ENCODE assay signal across 8 cellular contexts in the genomic region with DNA sequence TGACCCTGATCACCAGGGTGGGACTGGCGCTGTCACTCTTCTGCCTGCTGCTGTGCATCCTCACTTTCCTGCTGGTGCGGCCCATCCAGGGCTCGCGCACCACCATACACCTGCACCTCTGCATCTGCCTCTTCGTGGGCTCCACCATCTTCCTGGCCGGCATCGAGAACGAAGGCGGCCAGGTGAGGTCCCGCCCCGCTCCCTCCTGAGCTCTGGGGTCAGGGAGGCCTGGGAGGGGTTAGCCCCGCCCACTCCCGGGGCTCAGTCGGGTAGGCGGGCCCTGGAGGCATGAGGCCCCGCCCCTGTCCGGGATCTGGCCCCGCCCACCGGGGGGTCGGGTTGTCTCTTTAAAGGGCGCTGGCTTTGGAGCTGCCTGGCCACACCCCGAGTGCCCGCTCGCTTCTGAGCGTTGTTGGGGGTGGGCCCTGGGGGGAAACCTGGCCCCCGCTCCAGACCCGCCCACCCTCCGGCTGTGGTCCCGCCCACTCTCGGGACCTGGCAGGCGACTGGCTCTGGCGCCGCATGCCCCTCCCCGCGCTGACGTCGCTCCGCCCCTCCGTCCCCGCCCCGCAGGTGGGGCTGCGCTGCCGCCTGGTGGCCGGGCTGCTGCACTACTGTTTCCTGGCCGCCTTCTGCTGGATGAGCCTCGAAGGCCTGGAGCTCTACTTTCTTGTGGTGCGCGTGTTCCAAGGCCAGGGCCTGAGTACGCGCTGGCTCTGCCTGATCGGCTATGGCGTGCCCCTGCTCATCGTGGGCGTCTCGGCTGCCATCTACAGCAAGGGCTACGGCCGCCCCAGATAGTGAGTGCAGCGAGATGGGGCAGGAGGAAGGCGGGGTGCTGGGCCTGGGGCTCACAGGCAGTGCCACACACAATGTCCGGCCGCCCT. TPM values are rescaled to one million over a fixed set of nuclear protein-coding genes. Genes with fewer than 3 reads are reported as not detected.
DNase-seq lines count a peak whose midpoint lies in the region; ATAC-seq lines count a peak whose summit lies in the region.

No MANE protein-coding gene starts in this region.

- peaks cover 31% of the 10 kb centered on the region for H3K4me1 Mint-ChIP-seq in activated CD4-positive, alpha-beta T cell treated with anti-CD3 and anti-CD28 coated beads, Interleukin-2, amount 10 ng/mL, durations not matched to agents 7 days and 5 days

- no peaks in the 10 kb centered on the region for H3K27me3 Mint-ChIP-seq in activated CD4-positive, alpha-beta T cell treated with anti-CD3 and anti-CD28 coated beads, Interleukin-2, amount 10 ng/mL, durations not matched to agents 7 days and 5 days

- CTCF ChIA-PET in activated CD4-positive, alpha-beta T cell treated with anti-CD3 and anti-CD28 coated beads, Interleukin-2, amount 10 ng/mL, durations not matched to agents 7 days and 5 days (lab: Charles Lee): interaction anchor here (0.7 to 4.2 kb wide), 20 partner anchors 9 to 269 kb away, joined by 3 to 27 read pairs (median 6); a partner anchor contains a TSS

- H3K9me3 Mint-ChIP-seq in activated CD4-positive, alpha-beta T cell treated with anti-CD3 and anti-CD28 coated beads, Interleukin-2, amount 10 ng/mL, durations not matched to agents 7 days and 5 days: no peaks in the 10 kb centered on the region

- H3K36me3 Mint-ChIP-seq in activated CD4-positive, alpha-beta T cell treated with anti-CD3 and anti-CD28 coated beads, Interleukin-2, amount 10 ng/mL, durations not matched to agents 7 days and 5 days (ENCODE audit: low read depth): peaks cover 76% of the 10 kb centered on the region

- peak; percentile 48 for ATAC-seq in HG03095 (IDR thresholded peaks at IDR 0.05; ENCODE audit: unreplicated experiment)
- ATAC-seq in left lobe of liver: peak; percentile 92

- POLR2A ChIA-PET in activated CD4-positive, alpha-beta T cell treated with anti-CD3 and anti-CD28 coated beads, Interleukin-2, amount 10 ng/mL, durations not matched to agents 7 days and 5 days (lab: Charles Lee): interaction anchor here (0.6 to 1.5 kb wide), 4 partner anchors 22 to 95 kb away, joined by 3 to 4 read pairs (median 3); no protein-coding TSS in a partner anchor

- DNase-seq in NCI-H1417 (lab: John Stamatoyannopoulos, UW) (peak; percentile 37 to 82 (median 59)), NCI-H1417 treated with DMSO at 0.1 percent for 48 hours (lab: John Stamatoyannopoulos, UW) (no peak), NCI-H524 (lab: John Stamatoyannopoulos, UW) (peak; percentile 49 to 75), dedifferentiated amniotic fluid mesenchymal stem cell (ENCODE audit: extremely low spot score) (peak; percentile 30), left lobe of liver (ENCODE audit: low spot score) (peak; percentile 81)
- DNase-seq in activated CD4-positive, alpha-beta T cell treated with anti-CD3 and anti-CD28 coated beads, Interleukin-2, amount 10 ng/mL, durations not matched to agents 7 days and 5 days: peak; percentile 88
- DNase-seq in stimulated activated CD4-positive, alpha-beta T cell treated with anti-CD3 and anti-CD28 coated beads, Interleukin-2, amount 100 ng/mL, for 48 hours: peak; percentile 91 to 96

- H3K4me3 Mint-ChIP-seq in activated CD4-positive, alpha-beta T cell treated with anti-CD3 and anti-CD28 coated beads, Interleukin-2, amount 10 ng/mL, durations not matched to agents 7 days and 5 days: no peak overlapping the region

- peak overlapping the region; percentile 75 for H3K27ac Mint-ChIP-seq in activated CD4-positive, alpha-beta T cell treated with anti-CD3 and anti-CD28 coated beads, Interleukin-2, amount 10 ng/mL, durations not matched to agents 7 days and 5 days

RNA-seq across cellular contexts. Expression of a gene that starts 13.1 kb away (rescaled TPM):
- total RNA-seq in activated CD4-positive, alpha-beta T cell treated with anti-CD3 and anti-CD28 coated beads, Interleukin-2, amount 10 ng/mL, durations not matched to agents 7 days and 5 days: 100 to 1,000 TPM; 232 to 269 TPM
- 18.0 TPM for total RNA-seq in left lobe of liver

RNA-seq across cellular contexts. Expression of a gene that starts 24.8 kb away (rescaled TPM):
- 100 to 1,000 TPM; 304 to 310 TPM for total RNA-seq in activated CD4-positive, alpha-beta T cell treated with anti-CD3 and anti-CD28 coated beads, Interleukin-2, amount 10 ng/mL, durations not matched to agents 7 days and 5 days
- total RNA-seq in left lobe of liver: 11.7 TPM

RNA-seq across cellular contexts. Expression of a gene that starts 27.1 kb away (rescaled TPM):
- 100 to 1,000 TPM; 238 to 242 TPM for total RNA-seq in activated CD4-positive, alpha-beta T cell treated with anti-CD3 and anti-CD28 coated beads, Interleukin-2, amount 10 ng/mL, durations not matched to agents 7 days and 5 days
- total RNA-seq in left lobe of liver: 32.4 TPM

Comparison
In these comparisons a context has a peak if more than half of its experiments do, and no peak if none do; other contexts are left out.
1. RNA of a gene that starts 13.1 kb away (total RNA-seq): 232 to 269 TPM in activated CD4-positive, alpha-beta T cell treated with anti-CD3 and anti-CD28 coated beads, Interleukin-2, amount 10 ng/mL, durations not matched to agents 7 days and 5 days; 18.0 TPM in left lobe of liver (single experiment); every median in the first group is over 10 times any median in the second.
2. RNA of a gene that starts 24.8 kb away (total RNA-seq): 304 to 310 TPM in activated CD4-positive, alpha-beta T cell treated with anti-CD3 and anti-CD28 coated beads, Interleukin-2, amount 10 ng/mL, durations not matched to agents 7 days and 5 days; 11.7 TPM in left lobe of liver (single experiment); every median in the first group is over 10 times any median in the second.